1 cellular context compared by ENCODE assay signal in genomic region chr5:96836817-96837216, GRCh38.
A peak's percentile ranks its signal among the peaks of the same experiment; 100 is the strongest.
TF ChIP-seq lines count a peak whose summit lies in the region.

No MANE protein-coding gene starts in this region.

TF ChIP-seq in HepG2, 621 proteins besides CTCF, POLR2A, EP300 and RAD21 (continued from another document):
- TF ChIP-seq ATF7 (IDR thresholded peaks at IDR 0.05) (peak; percentile 65), ATF7 (CRISPR knock-in tag; IDR thresholded peaks at IDR 0.05) (no peak)
